In genomic region chr9:130694205-130694604, GRCh38 we compare ENCODE assay signal across 8 cellular contexts. TPM values are rescaled to one million over a fixed set of nuclear protein-coding genes. Genes with fewer than 3 reads are reported as not detected.
DNase-seq lines count a peak whose midpoint lies in the region; ATAC-seq and TF ChIP-seq lines count a peak whose summit lies in the region.

No MANE protein-coding gene starts in this region.

- peak overlapping the region; percentile 97 for H3K4me3 Mint-ChIP-seq in activated naive CD8-positive, alpha-beta T cell treated with anti-CD3 and anti-CD28 coated beads, Interleukin-2, amount 10 ng/mL, durations not matched to agents 7 days and 5 days

- POLR2A ChIA-PET in activated naive CD8-positive, alpha-beta T cell treated with anti-CD3 and anti-CD28 coated beads, Interleukin-2, amount 10 ng/mL, durations not matched to agents 7 days and 5 days (lab: Charles Lee), result interaction anchor here (1.7 kb wide), 2 partner anchors 19 to 21 kb away, joined by 3 to 7 read pairs; no protein-coding TSS in a partner anchor

- peaks cover 46% of the 10 kb centered on the region for H3K4me1 Mint-ChIP-seq in activated naive CD8-positive, alpha-beta T cell treated with anti-CD3 and anti-CD28 coated beads, Interleukin-2, amount 10 ng/mL, durations not matched to agents 7 days and 5 days

- H3K4me1 ChIP-seq in heart right ventricle (peaks cover 0 to 30% (median 21%) of the 10 kb centered on the region in 9 donors), upper lobe of right lung (peaks cover 16% of the 10 kb centered on the region)

- H3K36me3 Mint-ChIP-seq in activated naive CD8-positive, alpha-beta T cell treated with anti-CD3 and anti-CD28 coated beads, Interleukin-2, amount 10 ng/mL, durations not matched to agents 7 days and 5 days, result peaks cover 27% of the 10 kb centered on the region

- H3K27me3 ChIP-seq in heart right ventricle, result no peaks in the 10 kb centered on the region
- H3K27me3 ChIP-seq in upper lobe of right lung, result no peaks in the 10 kb centered on the region

- H3K9me3 Mint-ChIP-seq in activated naive CD8-positive, alpha-beta T cell treated with anti-CD3 and anti-CD28 coated beads, Interleukin-2, amount 10 ng/mL, durations not matched to agents 7 days and 5 days, result no peaks in the 10 kb centered on the region

- intact Hi-C loops in heart right ventricle (cut with DNase I), result loop anchor here in 1 of 10 donors (10.0 kb wide), 1 partner anchor 421 kb away; no protein-coding TSS in a partner anchor
- intact Hi-C loops in cardiac septum (cut with DNase I), result no loop called here
- intact Hi-C loops in lower leg skin (cut with DNase I; ENCODE audit: low total_unique reads), result no loop called here
- intact Hi-C loops in upper lobe of right lung (cut with DNase I), result no loop called here
- intact Hi-C loops in posterior vena cava (cut with DNase I), result no loop called here

- no peak for TF ChIP-seq POLR2A in lower leg skin (IDR thresholded peaks at IDR 0.05)

- WGBS in heart right ventricle, 2 donors, result 1 to 4% methylated on average over 8 of the region's 8 CpGs
- WGBS in lower leg skin, 2 donors, result 1% methylated on average over 8 of the region's 8 CpGs

- ATAC-seq in heart right ventricle (no peak), upper lobe of right lung (no peak), HG03520 (IDR thresholded peaks at IDR 0.05; ENCODE audit: unreplicated experiment) (no peak)
- no peak for ATAC-seq in activated naive CD8-positive, alpha-beta T cell treated with anti-CD3 and anti-CD28 coated beads, Interleukin-2, amount 10 ng/mL, durations not matched to agents 7 days and 5 days (ENCODE audit: low read depth)

- peak overlapping the region in 6 of 10 donors; percentile 7 to 72 (median 53) for H3K27ac ChIP-seq in heart right ventricle
- peak overlapping the region; percentile 73 for H3K27ac ChIP-seq in upper lobe of right lung

- H3K9me3 ChIP-seq in heart right ventricle (no peaks in the 10 kb centered on the region), upper lobe of right lung (no peaks in the 10 kb centered on the region)

- no peak for DNase-seq in heart right ventricle
- no peak for DNase-seq in cardiac septum (ENCODE audit: low spot score)
- DNase-seq in activated naive CD8-positive, alpha-beta T cell treated with anti-CD3 and anti-CD28 coated beads, Interleukin-2, amount 10 ng/mL, durations not matched to agents 7 days and 5 days, result no peak
- no peak for DNase-seq in lower leg skin (ENCODE audit: low spot score in 2 of 2)
- no peak for DNase-seq in upper lobe of right lung
- DNase-seq in HK-2 (ENCODE audit: unreplicated experiment), result no peak
- DNase-seq in posterior vena cava (ENCODE audit: low spot score), result no peak

- peak overlapping the region; percentile 97 for H3K27ac Mint-ChIP-seq in activated naive CD8-positive, alpha-beta T cell treated with anti-CD3 and anti-CD28 coated beads, Interleukin-2, amount 10 ng/mL, durations not matched to agents 7 days and 5 days

- H3K4me3 ChIP-seq in heart right ventricle, result peak overlapping the region; percentile 24 to 84 (median 75)
- peak overlapping the region; percentile 74 for H3K4me3 ChIP-seq in lower leg skin (ENCODE audit: low read depth, poor library complexity, severe bottlenecking)
- peak overlapping the region; percentile 67 for H3K4me3 ChIP-seq in upper lobe of right lung

- no peak for TF ChIP-seq CTCF in heart right ventricle (IDR thresholded peaks at IDR 0.05)
- no peak for TF ChIP-seq CTCF in lower leg skin (IDR thresholded peaks at IDR 0.05)
- TF ChIP-seq CTCF in upper lobe of right lung (IDR thresholded peaks at IDR 0.05), result no peak

- H3K36me3 ChIP-seq in heart right ventricle (peaks cover 0 to 41% (median 22%) of the 10 kb centered on the region in 9 donors), upper lobe of right lung (peaks cover 33% of the 10 kb centered on the region)

- H3K27me3 Mint-ChIP-seq in activated naive CD8-positive, alpha-beta T cell treated with anti-CD3 and anti-CD28 coated beads, Interleukin-2, amount 10 ng/mL, durations not matched to agents 7 days and 5 days, result peaks cover 3% of the 10 kb centered on the region

RNA-seq across cellular contexts. Expression of gene EXOSC2, which starts 0.6 kb away (rescaled TPM):
- 10 to 100 TPM; 11.9 to 17.7 (median 13.1) TPM for total RNA-seq in heart right ventricle
- 10 to 100 TPM; 10.8 to 15.0 TPM for polyA plus RNA-seq in heart right ventricle
- total RNA-seq in cardiac septum, result 12.7 TPM
- 10 to 100 TPM; 57.2 to 58.8 TPM for total RNA-seq in activated naive CD8-positive, alpha-beta T cell treated with anti-CD3 and anti-CD28 coated beads, Interleukin-2, amount 10 ng/mL, durations not matched to agents 7 days and 5 days
- total RNA-seq in lower leg skin, result 10 to 100 TPM; 14.8 to 19.7 (median 17.9) TPM
- total RNA-seq in upper lobe of right lung, result 23.0 TPM
- 10 to 100 TPM; 16.3 to 18.6 TPM for total RNA-seq in posterior vena cava

RNA-seq across cellular contexts. Expression of gene PRDM12, which starts 29.8 kb away (rescaled TPM):
- total RNA-seq in heart right ventricle, result not detected
- under 1 TPM in 1 of 2 donors, not detected in 1; 0.01 TPM for polyA plus RNA-seq in heart right ventricle
- not detected for total RNA-seq in cardiac septum
- under 1 TPM in 1 of 2 experiments, not detected in 1; 0.17 TPM for total RNA-seq in activated naive CD8-positive, alpha-beta T cell treated with anti-CD3 and anti-CD28 coated beads, Interleukin-2, amount 10 ng/mL, durations not matched to agents 7 days and 5 days
- under 1 TPM in 1 of 4 donors, not detected in 3; 0.21 TPM for total RNA-seq in lower leg skin
- not detected for total RNA-seq in upper lobe of right lung
- not detected for total RNA-seq in posterior vena cava
